ENCODE assay signal across 8 cellular contexts in the genomic region with DNA sequence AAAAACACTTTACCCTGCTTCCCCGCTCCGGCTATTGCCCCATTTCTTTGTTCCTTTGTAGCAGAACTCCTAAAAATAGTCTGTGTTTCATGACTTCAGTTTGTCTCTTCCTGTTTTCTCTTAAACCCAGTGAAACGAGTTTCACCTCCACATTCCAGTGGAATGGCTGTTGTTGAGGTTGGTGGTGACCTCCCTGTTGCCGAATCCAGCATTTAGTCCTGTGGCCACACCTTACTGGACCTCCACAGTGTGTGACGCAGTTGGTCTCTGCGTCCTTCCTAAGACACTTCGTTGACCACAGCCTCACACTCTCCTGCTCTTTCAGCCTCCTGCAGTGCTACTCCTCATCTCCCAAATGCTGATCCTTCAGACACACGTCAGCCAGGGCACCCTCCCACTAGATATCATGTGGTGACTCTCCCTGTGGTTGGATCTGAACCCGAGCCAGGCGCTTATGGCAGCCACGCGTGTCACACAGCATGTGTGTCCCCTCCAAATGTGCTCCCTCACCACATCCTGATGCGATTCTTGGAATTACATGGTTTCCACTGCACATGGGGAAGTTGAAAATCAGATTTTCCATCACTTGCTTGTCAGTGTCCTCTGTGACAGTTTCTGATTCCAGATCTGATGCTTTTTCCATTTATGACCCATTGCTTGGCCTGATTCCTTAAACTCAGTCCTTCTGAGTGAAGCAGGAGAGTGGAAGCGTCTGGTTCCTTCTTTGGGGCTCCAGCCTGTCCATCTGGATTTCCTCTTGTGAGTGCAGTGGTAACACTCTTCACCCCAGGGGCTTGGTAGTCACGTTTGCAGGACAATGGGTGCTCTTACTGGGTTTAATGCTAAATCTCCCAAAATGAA.
DNase-seq lines count a peak whose midpoint lies in the region; ATAC-seq and TF ChIP-seq lines count a peak whose summit lies in the region.

No MANE protein-coding gene starts in this region.

- H3K36me3 ChIP-seq in GM06990 (ENCODE audit: control insufficient read depth, insufficient read depth, low read length) (peaks cover 2% of the 10 kb centered on the region; the same call in 1 of the 2 replicates), Peyer's patch (no peaks in the 10 kb centered on the region), duodenal mucosa (ENCODE audit: control insufficient read depth in 1 of 2, insufficient read depth in 2 of 2, low read length in 2 of 2) (no peaks in the 10 kb centered on the region)

- no peaks in the 10 kb centered on the region for H3K27me3 ChIP-seq in GM06990 (replicated peaks; ENCODE audit: control insufficient read depth, insufficient read depth, low read length)
- H3K27me3 ChIP-seq in Peyer's patch = no peaks in the 10 kb centered on the region
- no peaks in the 10 kb centered on the region for H3K27me3 ChIP-seq in duodenal mucosa (ENCODE audit: control insufficient read depth in 1 of 2, insufficient read depth in 2 of 2, low read length in 2 of 2)

- H3K9ac ChIP-seq in duodenal mucosa (ENCODE audit: low read depth in 1 of 2, low read length in 2 of 2) = no peak overlapping the region

- H3K4me1 ChIP-seq in Peyer's patch (peaks cover 0 to 18% (median 6%) of the 10 kb centered on the region in 4 donors), duodenal mucosa (ENCODE audit: control insufficient read depth in 1 of 2, insufficient read depth in 2 of 2, low read length in 2 of 2) (peaks cover 26 to 31% of the 10 kb centered on the region in 2 donors)

- TF ChIP-seq CTCF in GM06990 (IDR thresholded peaks at IDR 0.05; ENCODE audit: insufficient read depth, low read length, poor library complexity, severe bottlenecking) (no peak), Peyer's patch (IDR thresholded peaks at IDR 0.05) (no peak)

- H3K9me3 ChIP-seq in Peyer's patch (no peaks in the 10 kb centered on the region), duodenal mucosa (ENCODE audit: control insufficient read depth in 1 of 2, low read length in 2 of 2) (no peaks in the 10 kb centered on the region)

- H3K27ac ChIP-seq in Peyer's patch (peak overlapping the region; percentile 22 to 69 (median 42)), duodenal mucosa (ENCODE audit: low read depth, low read length) (peak overlapping the region; percentile 11)

- peak; percentile 16 for DNase-seq in GM06990 (ENCODE audit: extremely low read depth, insufficient read length)
- DNase-seq in Peyer's patch = no peak
- DNase-seq in renal cortical epithelial cell (ENCODE audit: low read depth) = peak; percentile 54

- ATAC-seq in HG03457 (IDR thresholded peaks at IDR 0.05; ENCODE audit: unreplicated experiment) (no peak), GM19395 (IDR thresholded peaks at IDR 0.05; ENCODE audit: unreplicated experiment) (no peak), GM21528 (IDR thresholded peaks at IDR 0.05; ENCODE audit: low FRiP score, unreplicated experiment) (no peak), GM21390 (IDR thresholded peaks at IDR 0.05; ENCODE audit: unreplicated experiment) (no peak)

- TF ChIP-seq POLR2A in Peyer's patch (IDR thresholded peaks at IDR 0.05) = no peak

- H3K4me3 ChIP-seq in GM06990 (replicated peaks; ENCODE audit: low read depth, low read length) (no peak overlapping the region), Peyer's patch (no peak overlapping the region), duodenal mucosa (ENCODE audit: low read depth in 1 of 2, low read length in 2 of 2) (no peak overlapping the region)

Comparison
In these comparisons a context has a peak if more than half of its experiments do, and no peak if none do; other contexts are left out.
1. DNase-seq: peak in GM06990 (single experiment) and renal cortical epithelial cell (single experiment); none in Peyer's patch (0 of 3).